In genomic region chr7:127628445-127628844, GRCh38 we compare ENCODE assay signal across 22 cellular contexts. TPM values are rescaled to one million over a fixed set of nuclear protein-coding genes. Genes with fewer than 3 reads are reported as not detected.
DNase-seq lines count a peak whose midpoint lies in the region; FAIRE-seq and TF ChIP-seq lines count a peak whose summit lies in the region.
"Had no signal": no experiment of that assay in that cellular context is flagged by ENCODE, and none has a peak within 500 bp of the region (broad histone marks: within the 10 kb centered on the region; RNA-seq: fewer than 3 reads in every experiment).

No MANE protein-coding gene starts in this region.

- H3K9ac ChIP-seq in endothelial cell of umbilical vein (replicated peaks; ENCODE audit: extremely low read depth, insufficient read depth, low read length) (no peak overlapping the region), GM23248 (no peak overlapping the region)

- DNase-seq in AG20443 (ENCODE audit: low spot score) (peak; percentile 9), GM13977 (ENCODE audit: low spot score) (no peak), OCI-LY7 (ENCODE audit: low spot score) (no peak), endothelial cell of umbilical vein (ENCODE audit: low read depth, low spot score) (peak; percentile 19), MG63 (no peak), GDM1 (lab: John Stamatoyannopoulos, UW) (no peak), SW 1271 (lab: John Stamatoyannopoulos, UW) (no peak), GM23248 (no peak)
- DNase-seq: activated CD4-positive, alpha-beta memory T cell treated with anti-CD3 and anti-CD28 coated beads for 36 hours; activated T-cell treated with anti-CD3 and anti-CD28 coated beads, Interleukin-2, amount 50 U/mL, for 48 hours; COR-L47; dorsolateral prefrontal cortex; KBM-7; left cardiac atrium; midbrain; NCI-H1436 treated with DMSO at 0.1 percent for 48 hours; stimulated activated CD4-positive, alpha-beta T cell treated with anti-CD3 and anti-CD28 coated beads, Interleukin-1b, Interleukin-23, amount 100 ng/mL, for 48 hours had no signal

- H3K27ac ChIP-seq in OCI-LY7 (ENCODE audit: low read depth, low read length, poor library complexity, severe bottlenecking) (no peak overlapping the region), endothelial cell of umbilical vein (ENCODE audit: insufficient read depth, low read depth, low read length) (no peak overlapping the region), GM23248 (no peak overlapping the region)
- H3K27ac ChIP-seq: dorsolateral prefrontal cortex, HL-60, neutrophil, SK-N-MC had no signal

- H2AFZ ChIP-seq in OCI-LY7 (ENCODE audit: low read length) (no peak overlapping the region), endothelial cell of umbilical vein (ENCODE audit: low read depth, low read length) (no peak overlapping the region), GM23248 (no peak overlapping the region)

- H3K9me3 ChIP-seq in OCI-LY7 (ENCODE audit: low read length): no peaks in the 10 kb centered on the region
- H3K9me3 ChIP-seq in endothelial cell of umbilical vein (replicated peaks; ENCODE audit: control insufficient read depth, insufficient read depth, low read length): no peaks in the 10 kb centered on the region
- H3K9me3 ChIP-seq in MG63: no peaks in the 10 kb centered on the region
- no peaks in the 10 kb centered on the region for H3K9me3 ChIP-seq in GM23248 (ENCODE audit: low read depth)
- H3K9me3 ChIP-seq: neutrophil had no signal

- intact Hi-C loops in OCI-LY7 (cut with micrococcal nuclease; ENCODE audit: unreplicated experiment) (no loop called here), endothelial cell of umbilical vein (cut with micrococcal nuclease) (loop anchor here (10.0 kb wide), 1 partner anchor 124 kb away; no protein-coding TSS in a partner anchor)

- H3K4me1 ChIP-seq in OCI-LY7 (ENCODE audit: insufficient read depth, low read length, poor library complexity, severe bottlenecking) (no peaks in the 10 kb centered on the region), endothelial cell of umbilical vein (ENCODE audit: control insufficient read depth, extremely low read depth, insufficient read depth, low read length) (no peaks in the 10 kb centered on the region), GM23248 (ENCODE audit: insufficient read depth) (peaks cover 16% of the 10 kb centered on the region)

- H3K9me2 ChIP-seq in OCI-LY7 (ENCODE audit: insufficient read depth, low read length): no peaks in the 10 kb centered on the region
- H3K9me2 ChIP-seq in GM23248 (ENCODE audit: insufficient read depth): no peaks in the 10 kb centered on the region

- TF ChIP-seq CTCF in GM13977 (IDR thresholded peaks at IDR 0.05; ENCODE audit: extremely low read depth, insufficient read depth, missing control alignments): peak; percentile 33
- TF ChIP-seq CTCF in OCI-LY7 (conservative IDR thresholded peaks at IDR 0.05; ENCODE audit: low read length): peak; percentile 51; the same call in 1 of the 2 replicates
- peak in 1 of 2 donors; percentile 23 for TF ChIP-seq CTCF in endothelial cell of umbilical vein (IDR thresholded peaks at IDR 0.05; ENCODE audit: extremely low read depth in 1 of 2, insufficient read depth in 1 of 2, low read depth in 1 of 2, low read length in 2 of 2)

- peaks cover 10% of the 10 kb centered on the region for H3F3A ChIP-seq in GM23248 (ENCODE audit: insufficient read depth)

- FAIRE-seq in endothelial cell of umbilical vein (lab: Jason Lieb, UNC): no peak

- no peak overlapping the region for H3K4me3 ChIP-seq in OCI-LY7 (ENCODE audit: low read depth, low read length, poor library complexity, severe bottlenecking)
- H3K4me3 ChIP-seq in endothelial cell of umbilical vein (replicated peaks in 1 of 3; ENCODE audit: insufficient read depth in 1 of 3, low read depth in 1 of 3, low read length in 3 of 3): no peak overlapping the region
- H3K4me3 ChIP-seq in MG63: no peak overlapping the region
- no peak overlapping the region for H3K4me3 ChIP-seq in GM23248
- H3K4me3 ChIP-seq: dorsolateral prefrontal cortex, SK-N-MC had no signal

- dilution Hi-C loops in endothelial cell of umbilical vein (cut with MboI; ENCODE audit: extremely low pct_ligation_motif_present, low sequenced_read_pairs): no loop called here

- in situ Hi-C loops in GM13977 (cut with MboI; ENCODE audit: low pct_unique_long_range_greater_than_20kb, low sequenced_read_pairs, unreplicated experiment) (no loop called here), GM23248 (cut with MboI) (no loop called here)

- BruUV-seq in OCI-LY7 (replicated peaks; lab: Mats Ljungman, UMichigan): no TSS peak
- BruUV-seq in endothelial cell of umbilical vein (replicated peaks; lab: Mats Ljungman, UMichigan): no TSS peak

- H3K4me2 ChIP-seq in OCI-LY7 (ENCODE audit: low read length): no peak overlapping the region
- no peak overlapping the region for H3K4me2 ChIP-seq in endothelial cell of umbilical vein (ENCODE audit: insufficient read depth, low read length)
- no peak overlapping the region for H3K4me2 ChIP-seq in GM23248 (ENCODE audit: unreplicated experiment)

- TF ChIP-seq POLR2A in endothelial cell of umbilical vein (IDR thresholded peaks at IDR 0.05; ENCODE audit: low read depth, low read length): no peak

- POLR2A ChIA-PET in OCI-LY7 (lab: Charles Lee) (no interaction called here), endothelial cell of umbilical vein (lab: Charles Lee) (no interaction called here)

- H4K20me1 ChIP-seq in OCI-LY7 (ENCODE audit: insufficient read depth, low read length) (no peaks in the 10 kb centered on the region), endothelial cell of umbilical vein (replicated peaks; ENCODE audit: control insufficient read depth, extremely low read depth, insufficient read depth, low read length) (no peaks in the 10 kb centered on the region), GM23248 (ENCODE audit: insufficient read depth) (no peaks in the 10 kb centered on the region)

- H3K36me3 ChIP-seq in OCI-LY7 (ENCODE audit: insufficient read depth, low read length): no peaks in the 10 kb centered on the region
- H3K36me3 ChIP-seq in endothelial cell of umbilical vein (ENCODE audit: control insufficient read depth in 2 of 2, extremely low read depth in 1 of 2, insufficient read depth in 2 of 2, low read length in 2 of 2): no peaks in the 10 kb centered on the region
- H3K36me3 ChIP-seq in MG63: no peaks in the 10 kb centered on the region
- no peaks in the 10 kb centered on the region for H3K36me3 ChIP-seq in GM23248 (ENCODE audit: low read depth)
- H3K36me3 ChIP-seq: neutrophil had no signal

- no peaks in the 10 kb centered on the region for H3K9me1 ChIP-seq in endothelial cell of umbilical vein (replicated peaks; ENCODE audit: control insufficient read depth, extremely low read depth, insufficient read depth, low read length)

- CTCF ChIA-PET in OCI-LY7 (lab: Charles Lee; ENCODE audit: unreplicated experiment): no interaction called here
- CTCF ChIA-PET in endothelial cell of umbilical vein (lab: Charles Lee): interaction anchor here (0.8 to 2.2 kb wide), 8 partner anchors 9 to 581 kb away, joined by 3 to 10 read pairs (median 4); no protein-coding TSS in a partner anchor

- WGBS in GM23248 (ENCODE audit: low coverage in 1 of 2, low lambda C conversion rate in 2 of 2, missing lambda C conversion rate in 2 of 2), 2 experiments: 52% methylated on average over 3 of the region's 3 CpGs

- H3K79me2 ChIP-seq in OCI-LY7 (ENCODE audit: insufficient read depth, low read depth, low read length) (no peaks in the 10 kb centered on the region), endothelial cell of umbilical vein (ENCODE audit: control insufficient read depth, insufficient read depth, low read length) (no peaks in the 10 kb centered on the region), GM23248 (ENCODE audit: insufficient read depth) (no peaks in the 10 kb centered on the region)

- H3K27me3 ChIP-seq in endothelial cell of umbilical vein (ENCODE audit: control insufficient read depth in 2 of 2, insufficient read depth in 2 of 2, low read length in 2 of 2) (peaks cover 5 to 20% of the 10 kb centered on the region in 2 experiments), MG63 (peaks cover 2% of the 10 kb centered on the region; the same call in 1 of the 2 replicates), GM23248 (replicated peaks; ENCODE audit: insufficient read depth) (peaks cover 11% of the 10 kb centered on the region; the same call in 1 of the 2 replicates)

RNA-seq across cellular contexts. Expression of gene PAX4, which starts 10.5 kb away (rescaled TPM):
- total RNA-seq in OCI-LY7 (2014; rRNA removed; shearing (Covaris generic)): not detected in 2 replicates
- total RNA-seq in OCI-LY7 (2022) (not detected in 2 replicates), endothelial cell of umbilical vein (not detected in 2 replicates)
- polyA plus RNA-seq in endothelial cell of umbilical vein (not detected in 2 replicates), GM23248 (2016; fragmentation: Nextera tagmentation; extraction: Ambion mirVana) (not detected in 2 replicates)
- polyA plus RNA-seq in endothelial cell of umbilical vein (2011; cell fraction: cytosol; rRNA removed): not detected in 2 replicates
- not detected in 2 replicates for polyA plus RNA-seq in endothelial cell of umbilical vein (2011; cell fraction: nucleus; rRNA removed)
- not detected in 2 replicates for polyA plus RNA-seq in endothelial cell of umbilical vein (2012)
- polyA minus RNA-seq in endothelial cell of umbilical vein: not detected in 2 replicates
- not detected for polyA minus RNA-seq in endothelial cell of umbilical vein (2011; cell fraction: cytosol; rRNA and poly(A)+ RNA removed)
- polyA minus RNA-seq in endothelial cell of umbilical vein (2011; cell fraction: nucleus; rRNA and poly(A)+ RNA removed): not detected in 2 replicates
- not detected in 2 replicates for total RNA-seq in MG63 (2014; rRNA removed; shearing (Covaris generic); ENCODE audit: low replicate concordance)
- total RNA-seq in GM23248 (2014; rRNA removed; shearing (Covaris generic)): not detected in 2 replicates
- total RNA-seq: activated CD4-positive, alpha-beta memory T cell treated with anti-CD3 and anti-CD28 coated beads for 36 hours; activated naive CD8-positive, alpha-beta T cell treated with anti-CD3 and anti-CD28 coated beads for 36 hours; left cardiac atrium; sciatic nerve had no signal

RNA-seq across cellular contexts. Expression of gene SND1, which starts 23.5 kb away (rescaled TPM):
- total RNA-seq in OCI-LY7 (2014; rRNA removed; shearing (Covaris generic)): 111 and 112 TPM in 2 replicates
- total RNA-seq in OCI-LY7 (2022): 221 and 225 TPM in 2 replicates
- total RNA-seq in endothelial cell of umbilical vein: 234 and 249 TPM in 2 replicates
- polyA plus RNA-seq in endothelial cell of umbilical vein: 113 and 116 TPM in 2 replicates
- 142 and 145 TPM in 2 replicates for polyA plus RNA-seq in endothelial cell of umbilical vein (2011; cell fraction: cytosol; rRNA removed)
- polyA plus RNA-seq in endothelial cell of umbilical vein (2011; cell fraction: nucleus; rRNA removed): 150 and 152 TPM in 2 replicates
- 164 and 205 TPM in 2 replicates for polyA plus RNA-seq in endothelial cell of umbilical vein (2012)
- polyA minus RNA-seq in endothelial cell of umbilical vein: 269 and 273 TPM in 2 replicates
- 158 TPM for polyA minus RNA-seq in endothelial cell of umbilical vein (2011; cell fraction: cytosol; rRNA and poly(A)+ RNA removed)
- polyA minus RNA-seq in endothelial cell of umbilical vein (2011; cell fraction: nucleus; rRNA and poly(A)+ RNA removed): 216 and 269 TPM in 2 replicates
- total RNA-seq in MG63 (2014; rRNA removed; shearing (Covaris generic); ENCODE audit: low replicate concordance): 66.2 and 66.4 TPM in 2 replicates
- 174 and 184 TPM in 2 replicates for total RNA-seq in GM23248 (2014; rRNA removed; shearing (Covaris generic))
- polyA plus RNA-seq in GM23248 (2016; fragmentation: Nextera tagmentation; extraction: Ambion mirVana): 128 and 137 TPM in 2 replicates

RNA-seq across cellular contexts. Expression of gene FSCN3, which starts 34.9 kb away (rescaled TPM):
- total RNA-seq in OCI-LY7 (2014; rRNA removed; shearing (Covaris generic)): 0.32 and 3.0 TPM in 2 replicates
- total RNA-seq in OCI-LY7 (2022): 0.98 and 1.5 TPM in 2 replicates
- 0.82 TPM in 1 of 2 replicates, not detected in the other for total RNA-seq in endothelial cell of umbilical vein
- polyA plus RNA-seq in endothelial cell of umbilical vein: 0.35 and 1.0 TPM in 2 replicates
- 0.22 and 0.42 TPM in 2 replicates for polyA plus RNA-seq in endothelial cell of umbilical vein (2011; cell fraction: cytosol; rRNA removed)
- 1.6 and 1.9 TPM in 2 replicates for polyA plus RNA-seq in endothelial cell of umbilical vein (2011; cell fraction: nucleus; rRNA removed)
- polyA plus RNA-seq in endothelial cell of umbilical vein (2012): 0.48 TPM in 1 of 2 replicates, not detected in the other
- 1.7 and 2.5 TPM in 2 replicates for polyA minus RNA-seq in endothelial cell of umbilical vein
- polyA minus RNA-seq in endothelial cell of umbilical vein (2011; cell fraction: cytosol; rRNA and poly(A)+ RNA removed): not detected
- 1.0 and 2.4 TPM in 2 replicates for polyA minus RNA-seq in endothelial cell of umbilical vein (2011; cell fraction: nucleus; rRNA and poly(A)+ RNA removed)
- total RNA-seq in MG63 (2014; rRNA removed; shearing (Covaris generic); ENCODE audit: low replicate concordance): 1.3 TPM in 1 of 2 replicates, not detected in the other
- total RNA-seq in GM23248 (2014; rRNA removed; shearing (Covaris generic)): 3.8 TPM in 1 of 2 replicates, not detected in the other
- polyA plus RNA-seq in GM23248 (2016; fragmentation: Nextera tagmentation; extraction: Ambion mirVana): not detected in 2 replicates

RNA-seq across cellular contexts. Expression of gene ARF5, which starts 40.2 kb away (rescaled TPM):
- 162 and 165 TPM in 2 replicates for total RNA-seq in OCI-LY7 (2014; rRNA removed; shearing (Covaris generic))
- 149 and 151 TPM in 2 replicates for total RNA-seq in OCI-LY7 (2022)
- 122 and 142 TPM in 2 replicates for total RNA-seq in endothelial cell of umbilical vein
- 428 and 508 TPM in 2 replicates for polyA plus RNA-seq in endothelial cell of umbilical vein
- 315 and 334 TPM in 2 replicates for polyA plus RNA-seq in endothelial cell of umbilical vein (2011; cell fraction: cytosol; rRNA removed)
- 133 and 144 TPM in 2 replicates for polyA plus RNA-seq in endothelial cell of umbilical vein (2011; cell fraction: nucleus; rRNA removed)
- polyA plus RNA-seq in endothelial cell of umbilical vein (2012): 95.8 and 168 TPM in 2 replicates
- polyA minus RNA-seq in endothelial cell of umbilical vein: 114 and 123 TPM in 2 replicates
- polyA minus RNA-seq in endothelial cell of umbilical vein (2011; cell fraction: cytosol; rRNA and poly(A)+ RNA removed): 45.7 TPM
- 23.5 and 31.2 TPM in 2 replicates for polyA minus RNA-seq in endothelial cell of umbilical vein (2011; cell fraction: nucleus; rRNA and poly(A)+ RNA removed)
- 187 and 266 TPM in 2 replicates for total RNA-seq in MG63 (2014; rRNA removed; shearing (Covaris generic); ENCODE audit: low replicate concordance)
- total RNA-seq in GM23248 (2014; rRNA removed; shearing (Covaris generic)): 263 and 269 TPM in 2 replicates
- polyA plus RNA-seq in GM23248 (2016; fragmentation: Nextera tagmentation; extraction: Ambion mirVana): 207 and 220 TPM in 2 replicates

RNA-seq across cellular contexts. Expression of gene GCC1, which starts 43.0 kb away (rescaled TPM):
- total RNA-seq in OCI-LY7 (2014; rRNA removed; shearing (Covaris generic)): 13.3 and 15.1 TPM in 2 replicates
- 17.0 and 18.3 TPM in 2 replicates for total RNA-seq in OCI-LY7 (2022)
- 14.5 and 15.5 TPM in 2 replicates for total RNA-seq in endothelial cell of umbilical vein
- 4.0 and 4.6 TPM in 2 replicates for polyA plus RNA-seq in endothelial cell of umbilical vein
- polyA plus RNA-seq in endothelial cell of umbilical vein (2011; cell fraction: cytosol; rRNA removed): 6.8 and 7.1 TPM in 2 replicates
- 6.3 and 7.1 TPM in 2 replicates for polyA plus RNA-seq in endothelial cell of umbilical vein (2011; cell fraction: nucleus; rRNA removed)
- polyA plus RNA-seq in endothelial cell of umbilical vein (2012): 10.7 and 12.9 TPM in 2 replicates
- 13.0 and 13.8 TPM in 2 replicates for polyA minus RNA-seq in endothelial cell of umbilical vein
- polyA minus RNA-seq in endothelial cell of umbilical vein (2011; cell fraction: cytosol; rRNA and poly(A)+ RNA removed): 7.2 TPM
- 8.4 and 8.5 TPM in 2 replicates for polyA minus RNA-seq in endothelial cell of umbilical vein (2011; cell fraction: nucleus; rRNA and poly(A)+ RNA removed)
- total RNA-seq in MG63 (2014; rRNA removed; shearing (Covaris generic); ENCODE audit: low replicate concordance): 7.2 and 8.4 TPM in 2 replicates
- 17.9 and 19.5 TPM in 2 replicates for total RNA-seq in GM23248 (2014; rRNA removed; shearing (Covaris generic))
- 13.8 TPM in 2 replicates for polyA plus RNA-seq in GM23248 (2016; fragmentation: Nextera tagmentation; extraction: Ambion mirVana)

Comparison
In these comparisons a context has a peak if more than half of its experiments do, and no peak if none do; other contexts are left out.
1. DNase-seq: peak in AG20443 (single experiment) and endothelial cell of umbilical vein (single experiment); none in GM13977 (single experiment), OCI-LY7 (single experiment), MG63 (single experiment), GDM1 (single experiment), SW 1271 (0 of 2) and GM23248 (single experiment).